14 cellular contexts compared by ENCODE assay signal in the genomic region with DNA sequence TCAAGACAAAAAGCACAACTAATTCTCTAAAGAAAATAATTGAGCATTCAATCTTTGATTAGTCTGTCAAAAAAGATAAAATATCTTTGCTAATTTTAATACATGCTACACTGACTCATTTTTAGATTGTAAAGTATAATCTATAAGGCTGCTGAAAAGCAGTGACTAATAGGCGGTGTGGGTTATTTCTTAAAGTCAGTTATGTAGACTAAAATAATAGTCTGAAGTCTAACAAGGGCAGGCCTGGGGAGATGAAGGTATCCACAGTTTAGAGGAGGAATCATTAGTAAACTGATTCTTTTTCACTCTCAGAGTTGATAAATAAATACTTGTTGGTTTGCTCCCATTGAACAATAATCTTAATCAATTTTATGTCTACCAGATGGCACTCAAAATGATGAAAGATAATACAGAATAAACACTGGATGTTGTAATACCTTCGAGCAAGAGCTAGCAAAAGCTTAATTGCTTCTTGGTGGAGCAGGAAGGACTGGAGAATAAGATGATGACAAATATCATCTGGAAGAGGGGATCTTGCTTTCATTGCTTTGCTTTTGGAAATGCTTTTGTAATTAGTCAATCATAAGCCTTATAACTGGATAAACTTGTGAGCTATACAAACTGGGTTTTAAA.
DNase-seq lines count a peak whose midpoint lies in the region; ATAC-seq lines count a peak whose summit lies in the region.
"Had no signal": no experiment of that assay in that cellular context is flagged by ENCODE, and none has a peak within 500 bp of the region (broad histone marks: within the 10 kb centered on the region; RNA-seq: fewer than 3 reads in every experiment).

No MANE protein-coding gene starts in this region.

- H3K23ac ChIP-seq in mesenchymal stem cell (ENCODE audit: low read length in 2 of 2), result no peak overlapping the region

- H2BK5ac ChIP-seq in mesenchymal stem cell (ENCODE audit: low read depth, low read length, poor library complexity, severe bottlenecking), result no peak overlapping the region

- no peak overlapping the region for H2AFZ ChIP-seq in mesenchymal stem cell (ENCODE audit: low read depth, low read length)

- no peak overlapping the region for H4K8ac ChIP-seq in mesenchymal stem cell (ENCODE audit: low read length)

- H3K4me2 ChIP-seq in mesenchymal stem cell (ENCODE audit: low read length, poor library complexity, severe bottlenecking), result no peak overlapping the region

- POLR2A ChIA-PET in activated CD4-positive, alpha-beta T cell treated with anti-CD3 and anti-CD28 coated beads for 36 hours (lab: Charles Lee), result interaction anchor here (0.6 kb wide), 1 partner anchor 12 kb away, joined by 3 read pairs; no protein-coding TSS in a partner anchor

- H3K4ac ChIP-seq in mesenchymal stem cell (ENCODE audit: low read depth in 1 of 2, low read length in 2 of 2), result no peak overlapping the region

- H3K36me3 Mint-ChIP-seq in activated CD4-positive, alpha-beta T cell treated with anti-CD3 and anti-CD28 coated beads for 36 hours (ENCODE audit: low read depth), result no peaks in the 10 kb centered on the region
- H3K36me3 Mint-ChIP-seq: activated naive CD8-positive, alpha-beta T cell treated with anti-CD3 and anti-CD28 coated beads, Interleukin-2, amount 10 ng/mL, durations not matched to agents 7 days and 5 days had no signal

- H3K9me3 ChIP-seq in SK-N-MC (ENCODE audit: low read depth, low read length), result no peaks in the 10 kb centered on the region
- H3K9me3 ChIP-seq in mesenchymal stem cell (ENCODE audit: control insufficient read depth, low read length), result no peaks in the 10 kb centered on the region
- H3K9me3 ChIP-seq: psoas muscle had no signal

- H3K9me3 Mint-ChIP-seq in activated CD4-positive, alpha-beta T cell treated with anti-CD3 and anti-CD28 coated beads for 36 hours (ENCODE audit: low read depth), result no peaks in the 10 kb centered on the region
- H3K9me3 Mint-ChIP-seq: activated naive CD8-positive, alpha-beta T cell treated with anti-CD3 and anti-CD28 coated beads, Interleukin-2, amount 10 ng/mL, durations not matched to agents 7 days and 5 days; H9 had no signal

- H3K9ac ChIP-seq in SK-N-MC (ENCODE audit: insufficient read length) (no peak overlapping the region), mesenchymal stem cell (ENCODE audit: low read length) (peak overlapping the region; percentile 17)

- intact Hi-C loops in activated CD4-positive, alpha-beta T cell treated with anti-CD3 and anti-CD28 coated beads for 36 hours (cut with DNase I, micrococcal nuclease), result no loop called here

- H2BK12ac ChIP-seq in mesenchymal stem cell (ENCODE audit: low read length in 2 of 2), result no peak overlapping the region

- no peak overlapping the region for H3K18ac ChIP-seq in mesenchymal stem cell (ENCODE audit: low read depth in 1 of 2, low read length in 2 of 2)

- CTCF ChIA-PET in activated CD4-positive, alpha-beta T cell treated with anti-CD3 and anti-CD28 coated beads for 36 hours (lab: Charles Lee), result no interaction called here

- no peaks in the 10 kb centered on the region for H3K4me1 Mint-ChIP-seq in activated CD4-positive, alpha-beta T cell treated with anti-CD3 and anti-CD28 coated beads for 36 hours
- H3K4me1 Mint-ChIP-seq: activated naive CD8-positive, alpha-beta T cell treated with anti-CD3 and anti-CD28 coated beads, Interleukin-2, amount 10 ng/mL, durations not matched to agents 7 days and 5 days had no signal

- DNase-seq in NCI-H2171 treated with DMSO at 0.1 percent for 48 hours (lab: John Stamatoyannopoulos, UW) (peak; percentile 64), NCI-H2171 (lab: John Stamatoyannopoulos, UW) (no peak), NCI-H1105 (lab: John Stamatoyannopoulos, UW) (peak; percentile 19), SK-N-MC (ENCODE audit: low read depth, low spot score) (no peak), mesenchymal stem cell (peak; percentile 65), midbrain (lab: John Stamatoyannopoulos, UW) (no peak)
- no peak for DNase-seq in activated CD4-positive, alpha-beta T cell treated with anti-CD3 and anti-CD28 coated beads for 36 hours
- DNase-seq: ACHN; activated naive CD8-positive, alpha-beta T cell treated with anti-CD3 and anti-CD28 coated beads, Interleukin-2, amount 10 ng/mL, durations not matched to agents 7 days and 5 days; DND-41; H9; psoas muscle; stimulated activated CD4-positive, alpha-beta T cell treated with anti-CD3 and anti-CD28 coated beads, Interleukin-1b, Interleukin-23, amount 100 ng/mL, for 48 hours had no signal

- H3K4me3 Mint-ChIP-seq in activated CD4-positive, alpha-beta T cell treated with anti-CD3 and anti-CD28 coated beads for 36 hours, result no peak overlapping the region
- H3K4me3 Mint-ChIP-seq: activated naive CD8-positive, alpha-beta T cell treated with anti-CD3 and anti-CD28 coated beads, Interleukin-2, amount 10 ng/mL, durations not matched to agents 7 days and 5 days; H9 had no signal

- 0 out of 2 replicates have a peak overlapping the region, but pooled peaks have one; percentile 1 for H3K27ac ChIP-seq in SK-N-MC
- no peak overlapping the region for H3K27ac ChIP-seq in mesenchymal stem cell (ENCODE audit: low read length, poor library complexity, severe bottlenecking)
- H3K27ac ChIP-seq: psoas muscle had no signal

- H3K36me3 ChIP-seq in SK-N-MC (ENCODE audit: insufficient read depth, low read length) (no peaks in the 10 kb centered on the region), mesenchymal stem cell (ENCODE audit: control insufficient read depth in 1 of 2, insufficient read depth in 2 of 2, low read depth in 1 of 2, low read length in 2 of 2) (no peaks in the 10 kb centered on the region)

- H3K27me3 ChIP-seq in mesenchymal stem cell (ENCODE audit: control insufficient read depth in 1 of 2, insufficient read depth in 1 of 2, low read length in 2 of 2), result no peaks in the 10 kb centered on the region

- no peaks in the 10 kb centered on the region for H3K4me1 ChIP-seq in mesenchymal stem cell (ENCODE audit: control insufficient read depth, insufficient read depth, low read depth, low read length)
- H3K4me1 ChIP-seq: psoas muscle had no signal

- H3K27ac Mint-ChIP-seq in activated CD4-positive, alpha-beta T cell treated with anti-CD3 and anti-CD28 coated beads for 36 hours, result no peak overlapping the region
- H3K27ac Mint-ChIP-seq: activated naive CD8-positive, alpha-beta T cell treated with anti-CD3 and anti-CD28 coated beads, Interleukin-2, amount 10 ng/mL, durations not matched to agents 7 days and 5 days had no signal

- no peak for ATAC-seq in activated CD4-positive, alpha-beta T cell treated with anti-CD3 and anti-CD28 coated beads for 36 hours
- no peak for ATAC-seq in esophagus mucosa
- ATAC-seq: psoas muscle had no signal

- no peak overlapping the region for H3K14ac ChIP-seq in mesenchymal stem cell (ENCODE audit: low read length in 2 of 2)

- H2AK5ac ChIP-seq in mesenchymal stem cell (ENCODE audit: low read length, severe bottlenecking), result no peak overlapping the region

- no peaks in the 10 kb centered on the region for H3K27me3 Mint-ChIP-seq in activated CD4-positive, alpha-beta T cell treated with anti-CD3 and anti-CD28 coated beads for 36 hours
- H3K27me3 Mint-ChIP-seq: activated naive CD8-positive, alpha-beta T cell treated with anti-CD3 and anti-CD28 coated beads, Interleukin-2, amount 10 ng/mL, durations not matched to agents 7 days and 5 days had no signal

- H3K79me1 ChIP-seq in mesenchymal stem cell (replicated peaks; ENCODE audit: low read length, poor library complexity, severe bottlenecking), result no peaks in the 10 kb centered on the region

- H2BK15ac ChIP-seq in mesenchymal stem cell (ENCODE audit: low read depth, poor library complexity, severe bottlenecking), result no peak overlapping the region

- no peak overlapping the region for H4K91ac ChIP-seq in mesenchymal stem cell (ENCODE audit: low read length)

- WGBS in mesenchymal stem cell, result 55% methylated on average over 2 of the region's 2 CpGs

- no peak overlapping the region for H3K4me3 ChIP-seq in SK-N-MC
- H3K4me3 ChIP-seq in mesenchymal stem cell (ENCODE audit: insufficient read depth in 1 of 2, low read depth in 1 of 2, low read length in 2 of 2), result no peak overlapping the region
- H3K4me3 ChIP-seq: psoas muscle had no signal

- H2BK120ac ChIP-seq in mesenchymal stem cell (ENCODE audit: low read depth, low read length), result no peak overlapping the region

Comparison
In these comparisons a context has a peak if more than half of its experiments do, and no peak if none do; other contexts are left out.
1. DNase-seq: peak in NCI-H2171 treated with DMSO at 0.1 percent for 48 hours (single experiment), NCI-H1105 (single experiment) and mesenchymal stem cell (single experiment); none in NCI-H2171 (single experiment), SK-N-MC (single experiment), activated CD4-positive, alpha-beta T cell treated with anti-CD3 and anti-CD28 coated beads for 36 hours (single experiment) and midbrain (single experiment).